Comparison of ENCODE assay signal across 1 cellular context in the genomic region with DNA sequence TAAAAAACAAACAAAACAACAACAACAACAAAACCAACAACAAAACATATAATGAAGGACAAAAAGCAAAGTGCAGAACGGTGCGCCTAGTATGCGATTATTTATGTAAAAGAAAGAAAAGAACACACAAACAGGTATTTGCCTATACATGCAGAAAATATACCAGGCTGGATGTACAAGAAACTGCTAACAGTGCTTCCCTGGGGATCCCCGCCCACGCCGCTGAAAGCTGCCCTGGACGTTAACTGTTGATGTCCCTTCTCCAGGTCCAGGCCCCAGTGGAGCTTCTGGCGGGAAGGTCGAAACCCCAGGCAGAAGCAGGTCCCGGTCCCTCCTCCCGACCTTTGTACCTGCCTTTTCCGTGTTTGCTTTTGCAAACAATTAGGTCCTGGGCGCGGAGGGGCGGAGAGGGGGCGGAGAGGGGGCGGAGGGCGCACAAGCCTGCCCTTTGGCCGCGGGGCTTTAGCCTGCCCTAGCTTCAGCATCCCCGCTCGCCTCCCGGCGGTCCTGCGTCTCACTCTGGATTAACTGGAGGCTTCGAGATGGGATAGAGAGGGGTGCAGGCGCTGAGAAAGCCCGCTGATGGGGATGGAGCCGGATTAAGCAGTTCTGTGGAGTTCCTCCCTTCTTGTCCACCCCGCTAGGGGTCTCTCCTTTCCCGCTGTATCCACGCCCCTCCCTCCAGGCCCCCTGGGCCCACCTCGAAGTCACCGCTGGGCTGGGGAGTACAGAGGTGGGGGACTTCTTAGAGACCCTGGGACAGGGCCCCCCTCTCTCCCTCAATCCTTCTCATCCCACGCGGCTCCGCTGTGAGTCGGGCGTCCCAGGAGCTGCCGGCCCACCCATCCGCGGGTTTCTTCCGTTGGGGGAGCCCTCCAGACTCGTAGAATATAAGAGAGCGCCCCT.
TF ChIP-seq lines count a peak whose summit lies in the region.

No MANE protein-coding gene starts in this region.

TF ChIP-seq in HepG2, 621 proteins besides CTCF, POLR2A, EP300 and RAD21 (continued from another document and continues in another):
- TF ChIP-seq, protein P1, sequence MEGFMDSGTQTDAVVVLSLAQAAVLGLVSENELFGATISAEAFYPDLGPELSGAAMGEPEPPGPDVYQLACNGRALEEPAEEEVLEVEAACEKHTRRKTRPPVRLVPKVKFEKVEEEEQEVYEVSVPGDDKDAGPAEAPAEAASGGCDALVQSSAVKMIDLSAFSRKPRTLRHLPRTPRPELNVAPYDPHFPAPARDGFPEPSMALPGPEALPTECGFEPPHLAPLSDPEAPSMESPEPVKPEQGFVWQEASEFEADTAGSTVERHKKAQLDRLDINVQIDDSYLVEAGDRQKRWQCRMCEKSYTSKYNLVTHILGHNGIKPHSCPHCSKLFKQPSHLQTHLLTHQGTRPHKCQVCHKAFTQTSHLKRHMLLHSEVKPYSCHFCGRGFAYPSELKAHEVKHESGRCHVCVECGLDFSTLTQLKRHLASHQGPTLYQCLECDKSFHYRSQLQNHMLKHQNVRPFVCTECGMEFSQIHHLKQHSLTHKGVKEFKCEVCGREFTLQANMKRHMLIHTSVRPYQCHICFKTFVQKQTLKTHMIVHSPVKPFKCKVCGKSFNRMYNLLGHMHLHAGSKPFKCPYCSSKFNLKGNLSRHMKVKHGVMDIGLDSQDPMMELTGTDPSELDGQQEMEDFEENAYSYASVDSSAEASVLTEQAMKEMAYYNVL (CRISPR knock-in tag; IDR thresholded peaks at IDR 0.05; ENCODE audit: borderline replicate concordance) = peak; percentile 93
- TF ChIP-seq ZNF589 (CRISPR knock-in tag; conservative IDR thresholded peaks at IDR 0.05) (no peak), ARID4A (CRISPR knock-in tag; IDR thresholded peaks at IDR 0.05; ENCODE audit: borderline replicate concordance) (peak; percentile 92), NCOA1 (CRISPR knock-in tag; IDR thresholded peaks at IDR 0.05) (no peak), MIXL1 (CRISPR knock-in tag; IDR thresholded peaks at IDR 0.05) (peak; percentile 95), MTF2 (CRISPR knock-in tag; IDR thresholded peaks at IDR 0.05; ENCODE audit: borderline replicate concordance) (no peak), SPEN (CRISPR knock-in tag; IDR thresholded peaks at IDR 0.05; ENCODE audit: low read depth) (peak; percentile 74), CSRNP2 (CRISPR knock-in tag; conservative IDR thresholded peaks at IDR 0.05; ENCODE audit: low read depth) (no peak), ZNF484 (CRISPR knock-in tag; IDR thresholded peaks at IDR 0.05; ENCODE audit: borderline replicate concordance, low read depth) (no peak), SP2 (CRISPR knock-in tag; IDR thresholded peaks at IDR 0.05) (no peak), PCBP2 (optimal IDR thresholded peaks at IDR 0.05; ENCODE audit: low read depth, low read length, poor library complexity, severe bottlenecking) (no peak), ZNF530 (CRISPR knock-in tag; IDR thresholded peaks at IDR 0.05; ENCODE audit: low read depth) (no peak), XBP1 (CRISPR knock-in tag; IDR thresholded peaks at IDR 0.05) (no peak), TCF12 (IDR thresholded peaks at IDR 0.05) (no peak), TCF12 (CRISPR knock-in tag; IDR thresholded peaks at IDR 0.05) (peak; percentile 91), LCORL (IDR thresholded peaks at IDR 0.05) (no peak), LCORL (CRISPR knock-in tag; IDR thresholded peaks at IDR 0.05) (peak; percentile 98), CBX2 (IDR thresholded peaks at IDR 0.05; ENCODE audit: low read depth, low read length) (no peak), CBX2 (CRISPR knock-in tag; IDR thresholded peaks at IDR 0.05; ENCODE audit: low read depth) (no peak; the same call in 1 of the 2 replicates), PITX1 (CRISPR knock-in tag; IDR thresholded peaks at IDR 0.05) (peak; percentile 95), TEAD3 (CRISPR knock-in tag; optimal IDR thresholded peaks at IDR 0.05; ENCODE audit: borderline replicate concordance) (peak; percentile 62), FOXM1 (CRISPR knock-in tag; IDR thresholded peaks at IDR 0.05) (no peak), KLF11 (CRISPR knock-in tag; IDR thresholded peaks at IDR 0.05) (peak; percentile 84; the same call in 1 of the 2 replicates), KAT8 (CRISPR knock-in tag; IDR thresholded peaks at IDR 0.05) (peak; percentile 82), MIER2 (CRISPR knock-in tag; IDR thresholded peaks at IDR 0.05) (peak; percentile 68; the same call in 1 of the 2 replicates), ATF7 (IDR thresholded peaks at IDR 0.05) (no peak), ATF7 (CRISPR knock-in tag; IDR thresholded peaks at IDR 0.05) (peak; percentile 37; the same call in 1 of the 2 replicates), SALL1 (CRISPR knock-in tag; IDR thresholded peaks at IDR 0.05) (peak; percentile 98), ZMAT5 (CRISPR knock-in tag; IDR thresholded peaks at IDR 0.05; ENCODE audit: borderline replicate concordance, low read depth) (no peak), ZNF331 (CRISPR knock-in tag; IDR thresholded peaks at IDR 0.05) (peak; percentile 90), ZNF790 (CRISPR knock-in tag; IDR thresholded peaks at IDR 0.05; ENCODE audit: borderline replicate concordance) (no peak), TAF1 (CRISPR knock-in tag; IDR thresholded peaks at IDR 0.05) (no peak), ZNF850 (CRISPR knock-in tag; conservative IDR thresholded peaks at IDR 0.05) (0 out of 2 replicates have a peak, but pooled peaks have one; percentile 70), ZC3H4 (CRISPR knock-in tag; IDR thresholded peaks at IDR 0.05; ENCODE audit: borderline replicate concordance) (no peak), MEIS1 (CRISPR knock-in tag; IDR thresholded peaks at IDR 0.05; ENCODE audit: borderline replicate concordance) (peak; percentile 51; the same call in 1 of the 2 replicates)
- TF ChIP-seq, protein P2, sequence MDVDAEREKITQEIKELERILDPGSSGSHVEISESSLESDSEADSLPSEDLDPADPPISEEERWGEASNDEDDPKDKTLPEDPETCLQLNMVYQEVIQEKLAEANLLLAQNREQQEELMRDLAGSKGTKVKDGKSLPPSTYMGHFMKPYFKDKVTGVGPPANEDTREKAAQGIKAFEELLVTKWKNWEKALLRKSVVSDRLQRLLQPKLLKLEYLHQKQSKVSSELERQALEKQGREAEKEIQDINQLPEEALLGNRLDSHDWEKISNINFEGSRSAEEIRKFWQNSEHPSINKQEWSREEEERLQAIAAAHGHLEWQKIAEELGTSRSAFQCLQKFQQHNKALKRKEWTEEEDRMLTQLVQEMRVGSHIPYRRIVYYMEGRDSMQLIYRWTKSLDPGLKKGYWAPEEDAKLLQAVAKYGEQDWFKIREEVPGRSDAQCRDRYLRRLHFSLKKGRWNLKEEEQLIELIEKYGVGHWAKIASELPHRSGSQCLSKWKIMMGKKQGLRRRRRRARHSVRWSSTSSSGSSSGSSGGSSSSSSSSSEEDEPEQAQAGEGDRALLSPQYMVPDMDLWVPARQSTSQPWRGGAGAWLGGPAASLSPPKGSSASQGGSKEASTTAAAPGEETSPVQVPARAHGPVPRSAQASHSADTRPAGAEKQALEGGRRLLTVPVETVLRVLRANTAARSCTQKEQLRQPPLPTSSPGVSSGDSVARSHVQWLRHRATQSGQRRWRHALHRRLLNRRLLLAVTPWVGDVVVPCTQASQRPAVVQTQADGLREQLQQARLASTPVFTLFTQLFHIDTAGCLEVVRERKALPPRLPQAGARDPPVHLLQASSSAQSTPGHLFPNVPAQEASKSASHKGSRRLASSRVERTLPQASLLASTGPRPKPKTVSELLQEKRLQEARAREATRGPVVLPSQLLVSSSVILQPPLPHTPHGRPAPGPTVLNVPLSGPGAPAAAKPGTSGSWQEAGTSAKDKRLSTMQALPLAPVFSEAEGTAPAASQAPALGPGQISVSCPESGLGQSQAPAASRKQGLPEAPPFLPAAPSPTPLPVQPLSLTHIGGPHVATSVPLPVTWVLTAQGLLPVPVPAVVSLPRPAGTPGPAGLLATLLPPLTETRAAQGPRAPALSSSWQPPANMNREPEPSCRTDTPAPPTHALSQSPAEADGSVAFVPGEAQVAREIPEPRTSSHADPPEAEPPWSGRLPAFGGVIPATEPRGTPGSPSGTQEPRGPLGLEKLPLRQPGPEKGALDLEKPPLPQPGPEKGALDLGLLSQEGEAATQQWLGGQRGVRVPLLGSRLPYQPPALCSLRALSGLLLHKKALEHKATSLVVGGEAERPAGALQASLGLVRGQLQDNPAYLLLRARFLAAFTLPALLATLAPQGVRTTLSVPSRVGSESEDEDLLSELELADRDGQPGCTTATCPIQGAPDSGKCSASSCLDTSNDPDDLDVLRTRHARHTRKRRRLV (CRISPR knock-in tag; IDR thresholded peaks at IDR 0.05) = 0 out of 2 replicates have a peak, but pooled peaks have one; percentile 23
- TF ChIP-seq, protein P3, sequence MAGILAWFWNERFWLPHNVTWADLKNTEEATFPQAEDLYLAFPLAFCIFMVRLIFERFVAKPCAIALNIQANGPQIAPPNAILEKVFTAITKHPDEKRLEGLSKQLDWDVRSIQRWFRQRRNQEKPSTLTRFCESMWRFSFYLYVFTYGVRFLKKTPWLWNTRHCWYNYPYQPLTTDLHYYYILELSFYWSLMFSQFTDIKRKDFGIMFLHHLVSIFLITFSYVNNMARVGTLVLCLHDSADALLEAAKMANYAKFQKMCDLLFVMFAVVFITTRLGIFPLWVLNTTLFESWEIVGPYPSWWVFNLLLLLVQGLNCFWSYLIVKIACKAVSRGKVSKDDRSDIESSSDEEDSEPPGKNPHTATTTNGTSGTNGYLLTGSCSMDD (CRISPR knock-in tag; IDR thresholded peaks at IDR 0.05) = no peak
- TF ChIP-seq, protein P4, sequence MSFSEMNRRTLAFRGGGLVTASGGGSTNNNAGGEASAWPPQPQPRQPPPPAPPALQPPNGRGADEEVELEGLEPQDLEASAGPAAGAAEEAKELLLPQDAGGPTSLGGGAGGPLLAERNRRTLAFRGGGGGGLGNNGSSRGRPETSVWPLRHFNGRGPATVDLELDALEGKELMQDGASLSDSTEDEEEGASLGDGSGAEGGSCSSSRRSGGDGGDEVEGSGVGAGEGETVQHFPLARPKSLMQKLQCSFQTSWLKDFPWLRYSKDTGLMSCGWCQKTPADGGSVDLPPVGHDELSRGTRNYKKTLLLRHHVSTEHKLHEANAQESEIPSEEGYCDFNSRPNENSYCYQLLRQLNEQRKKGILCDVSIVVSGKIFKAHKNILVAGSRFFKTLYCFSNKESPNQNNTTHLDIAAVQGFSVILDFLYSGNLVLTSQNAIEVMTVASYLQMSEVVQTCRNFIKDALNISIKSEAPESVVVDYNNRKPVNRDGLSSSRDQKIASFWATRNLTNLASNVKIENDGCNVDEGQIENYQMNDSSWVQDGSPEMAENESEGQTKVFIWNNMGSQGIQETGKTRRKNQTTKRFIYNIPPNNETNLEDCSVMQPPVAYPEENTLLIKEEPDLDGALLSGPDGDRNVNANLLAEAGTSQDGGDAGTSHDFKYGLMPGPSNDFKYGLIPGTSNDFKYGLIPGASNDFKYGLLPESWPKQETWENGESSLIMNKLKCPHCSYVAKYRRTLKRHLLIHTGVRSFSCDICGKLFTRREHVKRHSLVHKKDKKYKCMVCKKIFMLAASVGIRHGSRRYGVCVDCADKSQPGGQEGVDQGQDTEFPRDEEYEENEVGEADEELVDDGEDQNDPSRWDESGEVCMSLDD (CRISPR knock-in tag; IDR thresholded peaks at IDR 0.05; ENCODE audit: borderline replicate concordance) = no peak; the same call in 1 of the 2 replicates
- TF ChIP-seq, protein P5, sequence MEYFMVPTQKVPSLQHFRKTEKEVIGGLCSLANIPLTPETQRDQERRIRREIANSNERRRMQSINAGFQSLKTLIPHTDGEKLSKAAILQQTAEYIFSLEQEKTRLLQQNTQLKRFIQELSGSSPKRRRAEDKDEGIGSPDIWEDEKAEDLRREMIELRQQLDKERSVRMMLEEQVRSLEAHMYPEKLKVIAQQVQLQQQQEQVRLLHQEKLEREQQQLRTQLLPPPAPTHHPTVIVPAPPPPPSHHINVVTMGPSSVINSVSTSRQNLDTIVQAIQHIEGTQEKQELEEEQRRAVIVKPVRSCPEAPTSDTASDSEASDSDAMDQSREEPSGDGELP (IDR thresholded peaks at IDR 0.05; ENCODE audit: borderline replicate concordance, low read depth) = peak; percentile 58; the same call in 1 of the 2 replicates
